12 cellular contexts compared by ENCODE assay signal in genomic region chr10:191703-192518, GRCh38. TPM values are rescaled to one million over a fixed set of nuclear protein-coding genes. Genes with fewer than 3 reads are reported as not detected.
DNase-seq lines count a peak whose midpoint lies in the region; ATAC-seq and TF ChIP-seq lines count a peak whose summit lies in the region.
"Had no signal": no experiment of that assay in that cellular context is flagged by ENCODE, and none has a peak within 500 bp of the region (broad histone marks: within the 10 kb centered on the region; RNA-seq: fewer than 3 reads in every experiment).

No MANE protein-coding gene starts in this region.

- no peak for TF ChIP-seq CTCF in AG09309 (IDR thresholded peaks at IDR 0.05; ENCODE audit: control insufficient read depth, insufficient read depth, low read depth, low read length, missing control alignments)
- TF ChIP-seq CTCF in astrocyte of the cerebellum (IDR thresholded peaks at IDR 0.05; ENCODE audit: low read depth, low read length, missing control alignments): no peak

- in situ Hi-C loops in astrocyte of the cerebellum (cut with HindIII; ENCODE audit: low sequenced_read_pairs): no loop called here

- H3K4me3 ChIP-seq in AG09309 (ENCODE audit: control insufficient read depth, low read depth, low read length) (no peak overlapping the region), astrocyte of the cerebellum (ENCODE audit: low read depth, low read length) (no peak overlapping the region)
- H3K4me3 ChIP-seq: mucosa of descending colon had no signal

- DNase-seq in AG09309 (ENCODE audit: low read depth) (peak; percentile 24), HuH-7 (ENCODE audit: low spot score) (peak; percentile 61), astrocyte of the cerebellum (ENCODE audit: low read depth) (peak; percentile 34), iris pigment epithelial cell (ENCODE audit: low read depth) (peak; percentile 92), SK-N-DZ (ENCODE audit: low spot score) (no peak), SHP77 (lab: John Stamatoyannopoulos, UW) (no peak)
- DNase-seq: activated CD8-positive, alpha-beta memory T cell treated with anti-CD3 and anti-CD28 coated beads, Interleukin-2, amount 50 U/mL, for 48 hours; mucosa of descending colon; NCI-H510A treated with DMSO at 0.1 percent for 48 hours; WERI-Rb-1 had no signal

- no peak for ATAC-seq in HG03432 (IDR thresholded peaks at IDR 0.05; ENCODE audit: unreplicated experiment)
- no peak for ATAC-seq in GM21786 (IDR thresholded peaks at IDR 0.05; ENCODE audit: unreplicated experiment)
- ATAC-seq: mucosa of descending colon had no signal

RNA-seq across cellular contexts. Expression of gene ZMYND11, which starts 56.7 kb away (rescaled TPM):
- polyA plus RNA-seq in SK-N-DZ (2014; cell fraction: cytosol; rRNA removed): 37.0 and 41.4 TPM in 2 replicates
- 42.4 and 46.0 TPM in 2 replicates for polyA plus RNA-seq in SK-N-DZ (2014; cell fraction: nucleus; rRNA removed)

Comparison
In these comparisons a context has a peak if more than half of its experiments do, and no peak if none do; other contexts are left out.
1. DNase-seq: peak in AG09309 (single experiment), HuH-7 (single experiment), astrocyte of the cerebellum (single experiment) and iris pigment epithelial cell (single experiment); none in SK-N-DZ (single experiment) and SHP77 (0 of 2).